8 cellular contexts compared by ENCODE assay signal in genomic region chrX:17788439-17788838, GRCh38. TPM values are rescaled to one million over a fixed set of nuclear protein-coding genes. Genes with fewer than 3 reads are reported as not detected.
DNase-seq lines count a peak whose midpoint lies in the region; ATAC-seq and TF ChIP-seq lines count a peak whose summit lies in the region.

No MANE protein-coding gene starts in this region.

- TF ChIP-seq CTCF in C4-2B (conservative IDR thresholded peaks at IDR 0.05) = peak; percentile 82

- H3K9me3 ChIP-seq in NT2/D1 (ENCODE audit: insufficient read depth, low read length) = peaks cover 20% of the 10 kb centered on the region; the same call in 1 of the 2 replicates

- H3K4me1 ChIP-seq in NT2/D1 (ENCODE audit: insufficient read depth, insufficient read length) = peaks cover 4% of the 10 kb centered on the region

- no peaks in the 10 kb centered on the region for H3K27me3 ChIP-seq in NT2/D1 (ENCODE audit: insufficient read depth, insufficient read length)

- no peak overlapping the region for H3K4me3 ChIP-seq in NT2/D1 (ENCODE audit: insufficient read length, low read depth)

- ATAC-seq in GM21786 (IDR thresholded peaks at IDR 0.05; ENCODE audit: unreplicated experiment) (peak; percentile 50), GM18498 (IDR thresholded peaks at IDR 0.05; ENCODE audit: unreplicated experiment) (no peak)

- no peaks in the 10 kb centered on the region for H3K36me3 ChIP-seq in NT2/D1 (ENCODE audit: insufficient read depth, insufficient read length, low read length)

- DNase-seq in NT2/D1 (ENCODE audit: low read depth, low spot score) (peak; percentile 47), globus pallidus (ENCODE audit: low spot score) (peak; percentile 6), renal cortical epithelial cell (ENCODE audit: low read depth) (peak; percentile 18), KG1 (lab: John Stamatoyannopoulos, UW) (no peak)
- peak; percentile 19 for DNase-seq in activated T-helper 9 cell treated with anti-CD3 and anti-CD28 coated beads, Interleukin-2, amount 50 U/mL, for 16 hours (ENCODE audit: low read depth)

- H3K9ac ChIP-seq in NT2/D1 (ENCODE audit: insufficient read length, low read depth) = no peak overlapping the region

- no peak overlapping the region for H3K27ac ChIP-seq in C4-2B

RNA-seq across cellular contexts. Expression of gene SCML1, which starts 51.1 kb away (rescaled TPM):
- total RNA-seq in renal cortical epithelial cell = 3.5 and 4.9 TPM in 2 replicates
